In genomic region chr22:35398574-35398973, GRCh38 we compare ENCODE assay signal across 11 cellular contexts. TPM values are rescaled to one million over a fixed set of nuclear protein-coding genes. Genes with fewer than 3 reads are reported as not detected.
DNase-seq lines count a peak whose midpoint lies in the region; ATAC-seq and TF ChIP-seq lines count a peak whose summit lies in the region.
"Had no signal": no experiment of that assay in that cellular context is flagged by ENCODE, and none has a peak within 500 bp of the region (broad histone marks: within the 10 kb centered on the region; RNA-seq: fewer than 3 reads in every experiment).

No MANE protein-coding gene starts in this region.

- H3K27ac ChIP-seq in OCI-LY1 (ENCODE audit: low read depth, low read length, poor library complexity, severe bottlenecking): peak overlapping the region; percentile 96

- no peak overlapping the region for H2AFZ ChIP-seq in OCI-LY1 (ENCODE audit: low read length)

- peaks cover 18% of the 10 kb centered on the region for H3K36me3 Mint-ChIP-seq in activated T-cell treated with anti-CD3 and anti-CD28 coated beads, Interleukin-2, amount 50 U/mL, for 4 hours (ENCODE audit: insufficient read depth)
- peaks cover 3% of the 10 kb centered on the region for H3K36me3 Mint-ChIP-seq in chondrocyte (ENCODE audit: low read depth)
- peaks cover 26 to 30% of the 10 kb centered on the region in 2 donors for H3K36me3 Mint-ChIP-seq in stimulated activated naive B cell treated with anti-CD40 and anti-IgM and Interleukin-4, amounts not matched to agents 10 μg/mL and 1 μg/mL and 100 μg/mL, for 72 hours

- no peaks in the 10 kb centered on the region for H3K27me3 Mint-ChIP-seq in activated T-cell treated with anti-CD3 and anti-CD28 coated beads, Interleukin-2, amount 50 U/mL, for 4 hours (ENCODE audit: low read depth)
- no peaks in the 10 kb centered on the region for H3K27me3 Mint-ChIP-seq in chondrocyte (ENCODE audit: low read depth)
- H3K27me3 Mint-ChIP-seq in stimulated activated naive B cell treated with anti-CD40 and anti-IgM and Interleukin-4, amounts not matched to agents 10 μg/mL and 1 μg/mL and 100 μg/mL, for 72 hours: no peaks in the 10 kb centered on the region

- H3K4me3 Mint-ChIP-seq in activated T-cell treated with anti-CD3 and anti-CD28 coated beads, Interleukin-2, amount 50 U/mL, for 4 hours: peak overlapping the region; percentile 99
- peak overlapping the region; percentile 12 for H3K4me3 Mint-ChIP-seq in chondrocyte (ENCODE audit: unreplicated experiment)
- peak overlapping the region; percentile 93 to 99 for H3K4me3 Mint-ChIP-seq in stimulated activated naive B cell treated with anti-CD40 and anti-IgM and Interleukin-4, amounts not matched to agents 10 μg/mL and 1 μg/mL and 100 μg/mL, for 72 hours

- H3K9ac ChIP-seq in OCI-LY1 (ENCODE audit: low read length): no peak overlapping the region; the same call in 1 of the 2 replicates

- no peaks in the 10 kb centered on the region for H3K27me3 ChIP-seq in OCI-LY1 (ENCODE audit: insufficient read depth, low read length)

- TF ChIP-seq CTCF in OCI-LY1 (IDR thresholded peaks at IDR 0.05; ENCODE audit: low read length): no peak
- no peak for TF ChIP-seq CTCF in chondrocyte (IDR thresholded peaks at IDR 0.05)
- TF ChIP-seq CTCF in GM10266 (IDR thresholded peaks at IDR 0.05; ENCODE audit: control insufficient read depth, insufficient read depth, low read depth, missing control alignments): no peak

- peaks cover 25% of the 10 kb centered on the region for H3K36me3 ChIP-seq in OCI-LY1 (ENCODE audit: insufficient read depth, low read length)

- H4K20me1 ChIP-seq in OCI-LY1 (ENCODE audit: insufficient read depth, low read length): no peaks in the 10 kb centered on the region

- H3K4me1 ChIP-seq in OCI-LY1 (ENCODE audit: insufficient read depth, low read length, severe bottlenecking): peaks cover 63% of the 10 kb centered on the region

- H3K4me1 Mint-ChIP-seq in activated T-cell treated with anti-CD3 and anti-CD28 coated beads, Interleukin-2, amount 50 U/mL, for 4 hours (ENCODE audit: low read depth): peaks cover 23% of the 10 kb centered on the region
- H3K4me1 Mint-ChIP-seq in chondrocyte (ENCODE audit: low read depth): peaks cover 21% of the 10 kb centered on the region
- H3K4me1 Mint-ChIP-seq in stimulated activated naive B cell treated with anti-CD40 and anti-IgM and Interleukin-4, amounts not matched to agents 10 μg/mL and 1 μg/mL and 100 μg/mL, for 72 hours: peaks cover 26 to 57% of the 10 kb centered on the region in 2 donors

- no peaks in the 10 kb centered on the region for H3K9me2 ChIP-seq in OCI-LY1 (ENCODE audit: low read depth, low read length)

- DNase-seq in activated T-cell treated with anti-CD3 and anti-CD28 coated beads, Interleukin-2, amount 50 U/mL, for 4 hours: no peak
- DNase-seq in activated T-cell treated with anti-CD3 and anti-CD28 coated beads, Interleukin-2, amount 50 U/mL, for 48 hours: no peak
- DNase-seq in chondrocyte (ENCODE audit: low spot score): no peak
- no peak for DNase-seq in stimulated activated naive B cell treated with anti-CD40 and anti-IgM and Interleukin-4, amounts not matched to agents 10 μg/mL and 1 μg/mL and 100 μg/mL, for 72 hours
- DNase-seq in GM03348 (ENCODE audit: low spot score): no peak
- no peak for DNase-seq in nucleus accumbens (lab: John Stamatoyannopoulos, UW)
- no peak for DNase-seq in GM10266 (ENCODE audit: extremely low spot score)
- DNase-seq: NCI-H1105, NCI-H446 treated with DMSO at 0.1 percent for 48 hours, WERI-Rb-1 had no signal

- no peaks in the 10 kb centered on the region for H3K9me3 ChIP-seq in OCI-LY1 (ENCODE audit: low read length)

- no peak for ATAC-seq in activated T-cell treated with anti-CD3 and anti-CD28 coated beads, Interleukin-2, amount 50 U/mL, for 4 hours
- ATAC-seq in stimulated activated naive B cell treated with anti-CD40 and anti-IgM and Interleukin-4, amounts not matched to agents 10 μg/mL and 1 μg/mL and 100 μg/mL, for 72 hours (replicated peaks): no peak

- H3K9me3 Mint-ChIP-seq in activated T-cell treated with anti-CD3 and anti-CD28 coated beads, Interleukin-2, amount 50 U/mL, for 4 hours: no peaks in the 10 kb centered on the region
- H3K9me3 Mint-ChIP-seq in chondrocyte (ENCODE audit: low read depth): no peaks in the 10 kb centered on the region
- H3K9me3 Mint-ChIP-seq in stimulated activated naive B cell treated with anti-CD40 and anti-IgM and Interleukin-4, amounts not matched to agents 10 μg/mL and 1 μg/mL and 100 μg/mL, for 72 hours: no peaks in the 10 kb centered on the region

- H3K79me2 ChIP-seq in OCI-LY1 (ENCODE audit: insufficient read depth, low read length): peaks cover 13% of the 10 kb centered on the region

- H3K4me3 ChIP-seq in OCI-LY1 (ENCODE audit: low read depth, low read length, poor library complexity, severe bottlenecking): peak overlapping the region; percentile 90

- H3K27ac Mint-ChIP-seq in chondrocyte (ENCODE audit: unreplicated experiment): no peak overlapping the region
- H3K27ac Mint-ChIP-seq in stimulated activated naive B cell treated with anti-CD40 and anti-IgM and Interleukin-4, amounts not matched to agents 10 μg/mL and 1 μg/mL and 100 μg/mL, for 72 hours: peak overlapping the region; percentile 100

- no peaks in the 10 kb centered on the region for H3F3A ChIP-seq in OCI-LY1 (ENCODE audit: insufficient read depth, low read length)

- peak overlapping the region; percentile 97; the same call in 1 of the 2 replicates for H3K4me2 ChIP-seq in OCI-LY1 (ENCODE audit: low read length)

RNA-seq across cellular contexts. Expression of gene MCM5, which starts 1.4 kb away (rescaled TPM):
- total RNA-seq in activated T-cell treated with anti-CD3 and anti-CD28 coated beads, Interleukin-2, amount 50 U/mL, for 4 hours: 100 to 1,000 TPM; 342 to 399 (median 361) TPM
- total RNA-seq in chondrocyte: 13.3 to 49.6 TPM (median 14.4 TPM) in 3 replicates

RNA-seq across cellular contexts. Expression of gene HMOX1, which starts 17.7 kb away (rescaled TPM):
- 1 to 10 TPM; 1.2 to 3.0 (median 1.4) TPM for total RNA-seq in activated T-cell treated with anti-CD3 and anti-CD28 coated beads, Interleukin-2, amount 50 U/mL, for 4 hours
- 1.9 to 9.4 TPM (median 8.8 TPM) in 3 replicates for total RNA-seq in chondrocyte

Comparison
In these comparisons a context has a peak if more than half of its experiments do, and no peak if none do; other contexts are left out.
1. H3K4me3 Mint-ChIP-seq: peak in every context shown above with its lines; median percentile 99 in activated T-cell treated with anti-CD3 and anti-CD28 coated beads, Interleukin-2, amount 50 U/mL, for 4 hours; 96 in stimulated activated naive B cell treated with anti-CD40 and anti-IgM and Interleukin-4, amounts not matched to agents 10 μg/mL and 1 μg/mL and 100 μg/mL, for 72 hours; 12 in chondrocyte.